8 cellular contexts compared by ENCODE assay signal in the genomic region with DNA sequence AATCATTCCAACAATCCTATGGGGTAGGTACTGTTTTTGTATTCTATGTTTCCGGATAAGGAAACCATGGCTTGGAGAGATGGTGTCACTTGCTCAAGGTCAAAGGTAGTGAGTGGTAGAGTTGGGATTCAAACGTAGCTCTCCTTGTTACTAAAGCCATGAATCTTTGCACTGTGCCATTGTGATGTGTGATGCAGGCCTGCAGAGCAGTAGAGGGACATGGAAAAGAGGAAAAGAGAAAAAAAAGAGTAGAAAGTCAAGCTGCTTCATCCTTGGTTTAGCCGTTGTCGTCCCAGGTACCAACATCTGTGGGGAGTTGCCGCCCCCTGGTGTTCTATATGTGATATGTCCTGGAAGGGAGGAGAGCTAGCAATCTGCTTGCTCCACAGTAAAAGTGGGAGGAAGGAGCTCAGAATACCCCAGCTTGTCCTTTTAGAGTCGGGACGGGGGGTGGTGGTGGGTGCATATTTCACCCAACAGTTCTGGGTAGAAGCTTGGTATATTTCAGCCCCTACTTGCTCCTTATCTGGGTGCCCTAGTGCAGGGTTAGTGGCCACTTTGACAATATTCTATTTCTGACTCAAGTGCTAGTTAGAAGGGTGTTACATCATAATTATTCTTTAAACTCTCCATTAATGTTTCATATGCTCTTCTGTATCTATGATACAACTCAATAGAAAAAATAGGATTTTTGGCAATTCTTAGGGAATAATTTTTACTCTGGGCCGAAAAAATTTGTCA.
DNase-seq lines count a peak whose midpoint lies in the region; ATAC-seq and TF ChIP-seq lines count a peak whose summit lies in the region.

No MANE protein-coding gene starts in this region.

- peak overlapping the region; percentile 71 for H3K27ac Mint-ChIP-seq in activated naive CD8-positive, alpha-beta T cell treated with anti-CD3 and anti-CD28 coated beads, Interleukin-2, amount 10 ng/mL, durations not matched to agents 7 days and 5 days

- H3K27ac ChIP-seq in prostate gland (no peak overlapping the region), uterus (no peak overlapping the region)

- H3K4me1 ChIP-seq in prostate gland (replicated peaks) (no peaks in the 10 kb centered on the region), uterus (no peaks in the 10 kb centered on the region)

- H3K9me3 ChIP-seq in prostate gland (no peaks in the 10 kb centered on the region), uterus (no peaks in the 10 kb centered on the region)

- peaks cover 4% of the 10 kb centered on the region for H3K4me1 Mint-ChIP-seq in activated naive CD8-positive, alpha-beta T cell treated with anti-CD3 and anti-CD28 coated beads, Interleukin-2, amount 10 ng/mL, durations not matched to agents 7 days and 5 days

- peak; percentile 72 for ATAC-seq in activated naive CD8-positive, alpha-beta T cell treated with anti-CD3 and anti-CD28 coated beads, Interleukin-2, amount 10 ng/mL, durations not matched to agents 7 days and 5 days (ENCODE audit: low read depth)
- no peak for ATAC-seq in GM18520 (IDR thresholded peaks at IDR 0.05; ENCODE audit: unreplicated experiment)

- H3K36me3 Mint-ChIP-seq in activated naive CD8-positive, alpha-beta T cell treated with anti-CD3 and anti-CD28 coated beads, Interleukin-2, amount 10 ng/mL, durations not matched to agents 7 days and 5 days = no peaks in the 10 kb centered on the region

- peaks cover 6% of the 10 kb centered on the region for H3K27me3 Mint-ChIP-seq in activated naive CD8-positive, alpha-beta T cell treated with anti-CD3 and anti-CD28 coated beads, Interleukin-2, amount 10 ng/mL, durations not matched to agents 7 days and 5 days

- intact Hi-C loops in cardiac septum (cut with DNase I) (loop anchor here (1.0 to 2.0 kb wide), 2 partner anchors 160 to 295 kb away; no protein-coding TSS in a partner anchor), prostate gland (cut with DNase I) (loop anchor here (2.0 to 5.0 kb wide), 4 partner anchors 141 to 496 kb away; no protein-coding TSS in a partner anchor), uterus (cut with DNase I; ENCODE audit: low total_unique reads) (loop anchor here (10.0 kb wide), 1 partner anchor 499 kb away; no protein-coding TSS in a partner anchor)

- peak; percentile 82 for DNase-seq in GM10266 (ENCODE audit: extremely low spot score)
- DNase-seq in NCI-H1105 treated with DMSO at 0.1 percent for 48 hours (lab: John Stamatoyannopoulos, UW) = peak; percentile 80
- DNase-seq in SW480 (ENCODE audit: low spot score) = peak; percentile 90
- peak; percentile 68 for DNase-seq in activated naive CD8-positive, alpha-beta T cell treated with anti-CD3 and anti-CD28 coated beads, Interleukin-2, amount 10 ng/mL, durations not matched to agents 7 days and 5 days
- DNase-seq in cardiac septum (ENCODE audit: low spot score) = peak; percentile 87
- DNase-seq in prostate gland (ENCODE audit: low spot score) = peak; percentile 75
- peak; percentile 68 to 77 for DNase-seq in uterus

- no peaks in the 10 kb centered on the region for H3K9me3 Mint-ChIP-seq in activated naive CD8-positive, alpha-beta T cell treated with anti-CD3 and anti-CD28 coated beads, Interleukin-2, amount 10 ng/mL, durations not matched to agents 7 days and 5 days

- TF ChIP-seq POLR2A in prostate gland (IDR thresholded peaks at IDR 0.05) (no peak), uterus (IDR thresholded peaks at IDR 0.05) (no peak)

- POLR2A ChIA-PET in activated naive CD8-positive, alpha-beta T cell treated with anti-CD3 and anti-CD28 coated beads, Interleukin-2, amount 10 ng/mL, durations not matched to agents 7 days and 5 days (lab: Charles Lee) = interaction anchor here (0.9 to 1.8 kb wide), 8 partner anchors 114 to 307 kb away, joined by 3 to 17 read pairs (median 5); partner anchors contain the start of genes C1orf50 and P3H1

- H3K4me3 Mint-ChIP-seq in activated naive CD8-positive, alpha-beta T cell treated with anti-CD3 and anti-CD28 coated beads, Interleukin-2, amount 10 ng/mL, durations not matched to agents 7 days and 5 days = no peak overlapping the region

- 23% methylated on average over 8 of the region's 8 CpGs for whole genome bisulfite sequencing in prostate gland

- H3K36me3 ChIP-seq in prostate gland = no peaks in the 10 kb centered on the region
- no peaks in the 10 kb centered on the region for H3K36me3 ChIP-seq in uterus

- H3K4me3 ChIP-seq in prostate gland (no peak overlapping the region), uterus (no peak overlapping the region)

- no peaks in the 10 kb centered on the region for H3K27me3 ChIP-seq in prostate gland (replicated peaks; ENCODE audit: insufficient read depth)
- no peaks in the 10 kb centered on the region for H3K27me3 ChIP-seq in uterus

- TF ChIP-seq CTCF in GM10266 (IDR thresholded peaks at IDR 0.05; ENCODE audit: control insufficient read depth, insufficient read depth, low read depth, missing control alignments) (peak; percentile 76), prostate gland (IDR thresholded peaks at IDR 0.05) (peak; percentile 71 to 94 (median 91)), uterus (IDR thresholded peaks at IDR 0.05) (peak; percentile 76 to 93 (median 91))
